ENCODE assay signal across 6 cellular contexts in genomic region chr22:48667289-48667688, GRCh38.
"Had no signal": no experiment of that assay in that cellular context is flagged by ENCODE, and none has a peak within 500 bp of the region (broad histone marks: within the 10 kb centered on the region; RNA-seq: fewer than 3 reads in every experiment).

No MANE protein-coding gene starts in this region.

- H3K4me3 ChIP-seq: GM23338, K562 had no signal

- ATAC-seq: GM23338, K562 had no signal

- DNase-seq: H9, HCEC 1CT, IMR-90, KG1 had no signal
